ENCODE assay signal across 8 cellular contexts in genomic region chr19:48152552-48152951, GRCh38. TPM values are rescaled to one million over a fixed set of nuclear protein-coding genes. Genes with fewer than 3 reads are reported as not detected.
A peak's percentile ranks its signal among the peaks of the same experiment; 100 is the strongest.
DNase-seq lines count a peak whose midpoint lies in the region; ATAC-seq and TF ChIP-seq lines count a peak whose summit lies in the region.

No MANE protein-coding gene starts in this region.

- TF ChIP-seq EP300 in transverse colon (IDR thresholded peaks at IDR 0.05; ENCODE audit: low read depth) = no peak

- no peak for ATAC-seq in HG03108 (IDR thresholded peaks at IDR 0.05; ENCODE audit: unreplicated experiment)

- no peak overlapping the region for H3K27ac ChIP-seq in CD4-positive, alpha-beta memory T cell (ENCODE audit: low read depth, low read length)
- no peak overlapping the region for H3K27ac ChIP-seq in transverse colon

- TF ChIP-seq CTCF in fibroblast of villous mesenchyme (IDR thresholded peaks at IDR 0.05; ENCODE audit: insufficient read depth, low read depth, low read length) = peak; percentile 76
- peak; percentile 82 for TF ChIP-seq CTCF in osteocyte (IDR thresholded peaks at IDR 0.05)
- peak; percentile 81 to 94 (median 85) for TF ChIP-seq CTCF in transverse colon (IDR thresholded peaks at IDR 0.05)

- peak in 4 of 5 donors; percentile 44 to 63 (median 52) for DNase-seq in CD4-positive, alpha-beta memory T cell
- DNase-seq in HS-5 (ENCODE audit: low read depth) = peak; percentile 29
- peak; percentile 44 for DNase-seq in RPMI8226
- DNase-seq in activated T-helper 2 cell treated with anti-CD3 and anti-CD28 coated beads, Interferon-gamma antibody, Interleukin-2, Interleukin-4, amounts not matched to agents 10 μg/mL and 5 μg/mL and 100 μg/mL, durations not matched to agents 14 hours and 24 hours and 36 hours (ENCODE audit: low spot score) = peak; percentile 40
- peak; percentile 62 for DNase-seq in fibroblast of villous mesenchyme (ENCODE audit: low read depth)
- DNase-seq in osteocyte (ENCODE audit: extremely low spot score, unreplicated experiment) = no peak
- DNase-seq in transverse colon = peak; percentile 64

- no peak overlapping the region for H3K4me3 ChIP-seq in CD4-positive, alpha-beta memory T cell (ENCODE audit: low read length in 2 of 2)
- H3K4me3 ChIP-seq in fibroblast of villous mesenchyme (ENCODE audit: low read depth, low read length) (no peak overlapping the region), transverse colon (no peak overlapping the region)

- H3K4me1 ChIP-seq in CD4-positive, alpha-beta memory T cell (ENCODE audit: insufficient read depth, low read length) = no peaks in the 10 kb centered on the region
- H3K4me1 ChIP-seq in transverse colon = peaks cover 0 to 7% (median 2%) of the 10 kb centered on the region in 4 donors

- H3K36me3 Mint-ChIP-seq in CD4-positive, alpha-beta memory T cell = peaks cover 27 to 50% of the 10 kb centered on the region in 2 donors
- peaks cover 53% of the 10 kb centered on the region for H3K36me3 Mint-ChIP-seq in activated T-helper 2 cell treated with anti-CD3 and anti-CD28 coated beads, Interferon-gamma antibody, Interleukin-2, Interleukin-4, amounts not matched to agents 10 μg/mL and 5 μg/mL and 100 μg/mL, durations not matched to agents 14 hours and 24 hours and 36 hours (ENCODE audit: low read depth)
- H3K36me3 Mint-ChIP-seq in osteocyte (ENCODE audit: unreplicated experiment) = peaks cover 5% of the 10 kb centered on the region

- H3K9me3 Mint-ChIP-seq in CD4-positive, alpha-beta memory T cell = no peaks in the 10 kb centered on the region
- no peaks in the 10 kb centered on the region for H3K9me3 Mint-ChIP-seq in activated T-helper 2 cell treated with anti-CD3 and anti-CD28 coated beads, Interferon-gamma antibody, Interleukin-2, Interleukin-4, amounts not matched to agents 10 μg/mL and 5 μg/mL and 100 μg/mL, durations not matched to agents 14 hours and 24 hours and 36 hours
- H3K9me3 Mint-ChIP-seq in osteocyte (ENCODE audit: unreplicated experiment) = no peaks in the 10 kb centered on the region

- peaks cover 13% of the 10 kb centered on the region for H3K36me3 ChIP-seq in CD4-positive, alpha-beta memory T cell (ENCODE audit: insufficient read depth, low read length)
- no peaks in the 10 kb centered on the region for H3K36me3 ChIP-seq in transverse colon

- peaks cover 0 to 3% (median 1%) of the 10 kb centered on the region in 4 donors for H3K4me1 Mint-ChIP-seq in CD4-positive, alpha-beta memory T cell
- H3K4me1 Mint-ChIP-seq in activated T-helper 2 cell treated with anti-CD3 and anti-CD28 coated beads, Interferon-gamma antibody, Interleukin-2, Interleukin-4, amounts not matched to agents 10 μg/mL and 5 μg/mL and 100 μg/mL, durations not matched to agents 14 hours and 24 hours and 36 hours (ENCODE audit: low read depth) = peaks cover 5% of the 10 kb centered on the region
- H3K4me1 Mint-ChIP-seq in osteocyte (ENCODE audit: unreplicated experiment) = peaks cover 4% of the 10 kb centered on the region

- TF ChIP-seq POLR2A in transverse colon (IDR thresholded peaks at IDR 0.05) = no peak

- no peaks in the 10 kb centered on the region for H3K9me3 ChIP-seq in CD4-positive, alpha-beta memory T cell (ENCODE audit: control insufficient read depth in 1 of 2, low read length in 2 of 2)
- H3K9me3 ChIP-seq in transverse colon = no peaks in the 10 kb centered on the region

- peak overlapping the region in 1 of 7 donors; percentile 43 for H3K27ac Mint-ChIP-seq in CD4-positive, alpha-beta memory T cell
- H3K27ac Mint-ChIP-seq in activated T-helper 2 cell treated with anti-CD3 and anti-CD28 coated beads, Interferon-gamma antibody, Interleukin-2, Interleukin-4, amounts not matched to agents 10 μg/mL and 5 μg/mL and 100 μg/mL, durations not matched to agents 14 hours and 24 hours and 36 hours = no peak overlapping the region
- peak overlapping the region; percentile 93 for H3K27ac Mint-ChIP-seq in osteocyte (ENCODE audit: unreplicated experiment)

- H3K27me3 Mint-ChIP-seq in CD4-positive, alpha-beta memory T cell = no peaks in the 10 kb centered on the region
- no peaks in the 10 kb centered on the region for H3K27me3 Mint-ChIP-seq in activated T-helper 2 cell treated with anti-CD3 and anti-CD28 coated beads, Interferon-gamma antibody, Interleukin-2, Interleukin-4, amounts not matched to agents 10 μg/mL and 5 μg/mL and 100 μg/mL, durations not matched to agents 14 hours and 24 hours and 36 hours (ENCODE audit: low read depth)
- no peaks in the 10 kb centered on the region for H3K27me3 Mint-ChIP-seq in osteocyte (ENCODE audit: unreplicated experiment)

- no peaks in the 10 kb centered on the region for H3K27me3 ChIP-seq in CD4-positive, alpha-beta memory T cell (ENCODE audit: insufficient read depth, low read length)
- no peaks in the 10 kb centered on the region for H3K27me3 ChIP-seq in transverse colon

- no peak overlapping the region for H3K4me3 Mint-ChIP-seq in CD4-positive, alpha-beta memory T cell
- H3K4me3 Mint-ChIP-seq in activated T-helper 2 cell treated with anti-CD3 and anti-CD28 coated beads, Interferon-gamma antibody, Interleukin-2, Interleukin-4, amounts not matched to agents 10 μg/mL and 5 μg/mL and 100 μg/mL, durations not matched to agents 14 hours and 24 hours and 36 hours (ENCODE audit: low read depth) = no peak overlapping the region
- H3K4me3 Mint-ChIP-seq in osteocyte (ENCODE audit: unreplicated experiment) = peak overlapping the region; percentile 59

- POLR2A ChIA-PET in CD4-positive, alpha-beta memory T cell (lab: Charles Lee; ENCODE audit: partially characterized antibody) = no interaction called here

- in situ Hi-C loops in transverse colon (cut with MboI; ENCODE audit: low pct_ligation_motif_present in 1 of 4, low pct_unique_long_range_greater_than_20kb in 1 of 4, low sequenced_read_pairs in 3 of 4) = loop anchor here in 3 of 4 donors (5.0 to 25.0 kb wide), 3 partner anchors 45 to 190 kb away; no protein-coding TSS in a partner anchor

- 22 to 30% methylated on average over 7 to 8 of the region's 8 CpGs for WGBS in transverse colon (ENCODE audit: low coverage in 1 of 2), 2 donors

- intact Hi-C loops in CD4-positive, alpha-beta memory T cell (cut with micrococcal nuclease) = loop anchor here (1.0 kb wide), 2 partner anchors 45 to 108 kb away; no protein-coding TSS in a partner anchor
- intact Hi-C loops in activated T-helper 2 cell treated with anti-CD3 and anti-CD28 coated beads, Interferon-gamma antibody, Interleukin-2, Interleukin-4, amounts not matched to agents 10 μg/mL and 5 μg/mL and 100 μg/mL, durations not matched to agents 14 hours and 24 hours and 36 hours (cut with micrococcal nuclease) = loop anchor here (1.0 kb wide), 1 partner anchor 45 kb away; no protein-coding TSS in a partner anchor
- intact Hi-C loops in transverse colon (cut with DNase I; ENCODE audit: low total_unique reads) = loop anchor here (1.0 kb wide), 1 partner anchor 45 kb away; no protein-coding TSS in a partner anchor

- CTCF ChIA-PET in CD4-positive, alpha-beta memory T cell (lab: Charles Lee; ENCODE audit: partially characterized antibody) = interaction anchor here (0.7 to 7.9 kb wide), 11 partner anchors 19 to 191 kb away, joined by 3 to 76 read pairs (median 4); partner anchors contain the start of gene PLA2G4C

RNA-seq across cellular contexts. Expression of gene LIG1, which starts 17.6 kb away (rescaled TPM):
- 100 to 1,000 TPM; 118 to 124 TPM for total RNA-seq in CD4-positive, alpha-beta memory T cell
- 10 to 100 TPM; 13.4 to 30.6 TPM for polyA plus RNA-seq in CD4-positive, alpha-beta memory T cell
- total RNA-seq in activated T-helper 2 cell treated with anti-CD3 and anti-CD28 coated beads, Interferon-gamma antibody, Interleukin-2, Interleukin-4, amounts not matched to agents 10 μg/mL and 5 μg/mL and 100 μg/mL, durations not matched to agents 14 hours and 24 hours and 36 hours = 119 and 125 TPM in 2 replicates
- total RNA-seq in fibroblast of villous mesenchyme = 10.4 and 21.3 TPM in 2 replicates
- 19.0 and 23.0 TPM in 2 replicates for total RNA-seq in osteocyte
- 10 to 100 TPM; 14.3 to 71.4 (median 26.8) TPM for total RNA-seq in transverse colon

RNA-seq across cellular contexts. Expression of gene ZSWIM9, which starts 17.9 kb away (rescaled TPM):
- total RNA-seq in CD4-positive, alpha-beta memory T cell = 10 to 100 TPM; 10.5 to 11.8 TPM
- 1 to 10 TPM in 1 of 2 donors, under 1 TPM in 1; 0.25 to 1.6 TPM for polyA plus RNA-seq in CD4-positive, alpha-beta memory T cell
- 9.2 and 9.7 TPM in 2 replicates for total RNA-seq in activated T-helper 2 cell treated with anti-CD3 and anti-CD28 coated beads, Interferon-gamma antibody, Interleukin-2, Interleukin-4, amounts not matched to agents 10 μg/mL and 5 μg/mL and 100 μg/mL, durations not matched to agents 14 hours and 24 hours and 36 hours
- total RNA-seq in fibroblast of villous mesenchyme (2.2 and 2.9 TPM in 2 replicates), osteocyte (5.7 and 6.6 TPM in 2 replicates), transverse colon (10 to 100 TPM in 1 of 4 donors, 1 to 10 TPM in 3; 3.3 to 24.7 (median 5.2) TPM)

RNA-seq across cellular contexts. Expression of gene PLA2G4C, which starts 41.9 kb away (rescaled TPM):
- total RNA-seq in CD4-positive, alpha-beta memory T cell = 10 to 100 TPM; 10.7 to 11.1 TPM
- under 1 TPM; 0.44 to 0.81 TPM for polyA plus RNA-seq in CD4-positive, alpha-beta memory T cell
- 11.3 and 11.4 TPM in 2 replicates for total RNA-seq in activated T-helper 2 cell treated with anti-CD3 and anti-CD28 coated beads, Interferon-gamma antibody, Interleukin-2, Interleukin-4, amounts not matched to agents 10 μg/mL and 5 μg/mL and 100 μg/mL, durations not matched to agents 14 hours and 24 hours and 36 hours
- 6.8 and 22.5 TPM in 2 replicates for total RNA-seq in fibroblast of villous mesenchyme
- 4.8 and 5.5 TPM in 2 replicates for total RNA-seq in osteocyte
- total RNA-seq in transverse colon = 1 to 10 TPM; 1.2 to 9.5 (median 8.3) TPM
